ENCODE assay signal across 20 cellular contexts in the genomic region with DNA sequence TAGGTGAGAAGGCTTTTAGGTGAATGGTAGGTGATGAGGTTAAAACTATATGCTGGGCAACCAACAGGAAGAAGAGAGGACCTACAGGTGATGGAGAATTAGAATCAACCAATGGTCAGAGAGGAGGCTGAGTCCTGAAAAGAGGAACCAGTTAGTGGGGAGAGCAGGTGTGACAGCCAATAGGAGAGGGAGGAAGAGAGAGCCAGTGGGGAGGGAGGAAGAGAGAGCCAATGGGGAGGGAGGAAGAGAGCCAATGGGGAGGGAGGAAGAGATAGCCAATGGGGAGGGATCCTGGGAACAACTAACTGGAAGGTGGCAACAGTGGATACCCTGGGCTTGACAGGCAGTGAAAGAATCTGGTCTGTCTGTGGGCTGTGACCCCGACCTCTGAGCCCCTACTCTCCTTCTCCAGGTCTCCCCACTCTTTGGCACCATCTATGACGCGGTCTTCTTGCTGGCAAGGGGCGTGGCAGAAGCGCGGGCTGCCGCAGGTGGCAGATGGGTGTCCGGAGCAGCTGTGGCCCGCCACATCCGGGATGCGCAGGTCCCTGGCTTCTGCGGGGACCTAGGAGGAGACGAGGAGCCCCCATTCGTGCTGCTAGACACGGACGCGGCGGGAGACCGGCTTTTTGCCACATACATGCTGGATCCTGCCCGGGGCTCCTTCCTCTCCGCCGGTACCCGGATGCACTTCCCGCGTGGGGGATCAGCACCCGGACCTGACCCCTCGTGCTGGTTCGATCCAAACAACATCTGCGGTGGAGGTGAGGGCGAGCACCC. TPM values are rescaled to one million over a fixed set of nuclear protein-coding genes. Genes with fewer than 3 reads are reported as not detected.
DNase-seq lines count a peak whose midpoint lies in the region; ATAC-seq, FAIRE-seq and TF ChIP-seq lines count a peak whose summit lies in the region.
"Had no signal": no experiment of that assay in that cellular context is flagged by ENCODE, and none has a peak within 500 bp of the region (broad histone marks: within the 10 kb centered on the region; RNA-seq: fewer than 3 reads in every experiment).

No MANE protein-coding gene starts in this region.

- RAD21 ChIA-PET in GM12878 (lab: Charles Lee; ENCODE audit: unreplicated experiment): interaction anchor here (0.6 kb wide), 1 partner anchor 16 kb away, joined by 3 read pairs; no protein-coding TSS in a partner anchor

- no peaks in the 10 kb centered on the region for H3K9me3 ChIP-seq in Loucy (ENCODE audit: insufficient read depth, low read depth, low read length)
- H3K9me3 ChIP-seq in GM12878 (replicated peaks; ENCODE audit: control insufficient read depth, insufficient read depth, low read length): no peaks in the 10 kb centered on the region
- H3K9me3 ChIP-seq: ovary had no signal

- 0 out of 2 replicates have a peak overlapping the region, but pooled peaks have one; percentile 32 for H2AFZ ChIP-seq in Loucy (ENCODE audit: low read length)
- H2AFZ ChIP-seq in GM12878 (ENCODE audit: control insufficient read depth, low read depth, low read length): no peak overlapping the region

- SMC1A ChIA-PET in GM12878 (lab: Charles Lee; ENCODE audit: uncharacterized antibody, unreplicated experiment): no interaction called here

- no peak overlapping the region for H3K27ac ChIP-seq in GM12878 (ENCODE audit: control insufficient read depth, insufficient read depth)
- H3K27ac ChIP-seq: ovary had no signal

- in situ Hi-C loops in GM12878 (cut with MboI): no loop called here

- H3K79me2 ChIP-seq in Loucy (ENCODE audit: insufficient read depth, low read length): no peaks in the 10 kb centered on the region
- H3K79me2 ChIP-seq in GM12878 (ENCODE audit: control insufficient read depth, insufficient read depth, low read length): no peaks in the 10 kb centered on the region

- no peak overlapping the region for H3K4me3 Mint-ChIP-seq in activated CD4-positive, alpha-beta T cell treated with anti-CD3 and anti-CD28 coated beads for 36 hours
- no peak overlapping the region for H3K4me3 Mint-ChIP-seq in activated CD4-positive, alpha-beta T cell treated with anti-CD3 and anti-CD28 coated beads, Interleukin-2, amount 10 ng/mL, durations not matched to agents 24 days and 14 days
- H3K4me3 Mint-ChIP-seq in stimulated activated naive B cell treated with anti-CD40 and anti-IgM and Interleukin-4, amounts not matched to agents 10 μg/mL and 1 μg/mL and 100 μg/mL, for 72 hours: no peak overlapping the region
- no peak overlapping the region for H3K4me3 Mint-ChIP-seq in progenitor cell of endocrine pancreas (ENCODE audit: low read depth)
- H3K4me3 Mint-ChIP-seq: brain had no signal

- H3K4me3 ChIP-seq in Loucy (ENCODE audit: low read length, poor library complexity, severe bottlenecking) (no peak overlapping the region), GM12878 (no peak overlapping the region)
- H3K4me3 ChIP-seq: ovary had no signal

- BruUV-seq in GM12878 (replicated peaks; lab: Mats Ljungman, UMichigan): no TSS peak

- no peaks in the 10 kb centered on the region for H3F3A ChIP-seq in Loucy (ENCODE audit: low read depth)

- TF ChIP-seq POLR2A in GM12878 (IDR thresholded peaks at IDR 0.05; ENCODE audit: low read depth, low read length): no peak

- peaks cover 6% of the 10 kb centered on the region for H3K4me1 Mint-ChIP-seq in activated CD4-positive, alpha-beta T cell treated with anti-CD3 and anti-CD28 coated beads for 36 hours
- peaks cover 5% of the 10 kb centered on the region for H3K4me1 Mint-ChIP-seq in activated CD4-positive, alpha-beta T cell treated with anti-CD3 and anti-CD28 coated beads, Interleukin-2, amount 10 ng/mL, durations not matched to agents 24 days and 14 days
- H3K4me1 Mint-ChIP-seq in stimulated activated naive B cell treated with anti-CD40 and anti-IgM and Interleukin-4, amounts not matched to agents 10 μg/mL and 1 μg/mL and 100 μg/mL, for 72 hours: peaks cover 11% of the 10 kb centered on the region in 2 donors
- H3K4me1 Mint-ChIP-seq in progenitor cell of endocrine pancreas (ENCODE audit: low read depth): no peaks in the 10 kb centered on the region

- H4K20me1 ChIP-seq in Loucy (ENCODE audit: insufficient read depth, low read length, poor library complexity, severe bottlenecking): no peaks in the 10 kb centered on the region
- H4K20me1 ChIP-seq in GM12878 (ENCODE audit: control insufficient read depth, insufficient read depth): no peaks in the 10 kb centered on the region

- no peaks in the 10 kb centered on the region for H3K9me2 ChIP-seq in Loucy (replicated peaks; ENCODE audit: low read depth, low read length)

- TF ChIP-seq RAD21 in GM12878 (IDR thresholded peaks at IDR 0.05; ENCODE audit: insufficient read depth, low read depth, low read length): no peak

- ATAC-seq in activated CD4-positive, alpha-beta T cell treated with anti-CD3 and anti-CD28 coated beads for 36 hours: peak; percentile 85
- ATAC-seq in GM12878: peak; percentile 61
- ATAC-seq in stimulated activated naive B cell treated with anti-CD40 and anti-IgM and Interleukin-4, amounts not matched to agents 10 μg/mL and 1 μg/mL and 100 μg/mL, for 72 hours (replicated peaks): peak; percentile 57 to 67
- ATAC-seq: Right ventricle myocardium inferior had no signal

- H3K4me1 ChIP-seq in Loucy (ENCODE audit: insufficient read depth, low read length, poor library complexity, severe bottlenecking) (no peaks in the 10 kb centered on the region), GM12878 (ENCODE audit: control insufficient read depth, insufficient read depth, low read length) (peaks cover 6% of the 10 kb centered on the region)

- H3K27ac Mint-ChIP-seq in activated CD4-positive, alpha-beta T cell treated with anti-CD3 and anti-CD28 coated beads for 36 hours: no peak overlapping the region
- no peak overlapping the region for H3K27ac Mint-ChIP-seq in activated CD4-positive, alpha-beta T cell treated with anti-CD3 and anti-CD28 coated beads, Interleukin-2, amount 10 ng/mL, durations not matched to agents 24 days and 14 days
- no peak overlapping the region for H3K27ac Mint-ChIP-seq in stimulated activated naive B cell treated with anti-CD40 and anti-IgM and Interleukin-4, amounts not matched to agents 10 μg/mL and 1 μg/mL and 100 μg/mL, for 72 hours
- H3K27ac Mint-ChIP-seq in progenitor cell of endocrine pancreas: no peak overlapping the region
- H3K27ac Mint-ChIP-seq: brain had no signal

- intact Hi-C loops in activated CD4-positive, alpha-beta T cell treated with anti-CD3 and anti-CD28 coated beads for 36 hours (cut with DNase I, micrococcal nuclease): no loop called here
- intact Hi-C loops in activated CD4-positive, alpha-beta T cell treated with anti-CD3 and anti-CD28 coated beads, Interleukin-2, amount 10 ng/mL, durations not matched to agents 24 days and 14 days (cut with micrococcal nuclease): no loop called here
- intact Hi-C loops in GM12878 (cut with micrococcal nuclease; ENCODE audit: unreplicated experiment) (no loop called here), cardiac septum (cut with DNase I) (no loop called here)

- no peaks in the 10 kb centered on the region for H3K9me3 Mint-ChIP-seq in activated CD4-positive, alpha-beta T cell treated with anti-CD3 and anti-CD28 coated beads for 36 hours (ENCODE audit: low read depth)
- H3K9me3 Mint-ChIP-seq in activated CD4-positive, alpha-beta T cell treated with anti-CD3 and anti-CD28 coated beads, Interleukin-2, amount 10 ng/mL, durations not matched to agents 24 days and 14 days: no peaks in the 10 kb centered on the region
- peaks cover 4% of the 10 kb centered on the region in 2 donors for H3K9me3 Mint-ChIP-seq in stimulated activated naive B cell treated with anti-CD40 and anti-IgM and Interleukin-4, amounts not matched to agents 10 μg/mL and 1 μg/mL and 100 μg/mL, for 72 hours
- no peaks in the 10 kb centered on the region for H3K9me3 Mint-ChIP-seq in progenitor cell of endocrine pancreas (ENCODE audit: low read depth)

- CTCF ChIA-PET in activated CD4-positive, alpha-beta T cell treated with anti-CD3 and anti-CD28 coated beads for 36 hours (lab: Charles Lee): interaction anchor here (0.6 to 1.2 kb wide), 3 partner anchors 16 to 183 kb away, joined by 3 to 4 read pairs (median 3); no protein-coding TSS in a partner anchor
- CTCF ChIA-PET in GM12878 (lab: Yijun Ruan, JAX): interaction anchor here (0.6 to 1.1 kb wide), 2 partner anchors 143 to 650 kb away, joined by 3 read pairs; no protein-coding TSS in a partner anchor

- no peak overlapping the region for H3K9ac ChIP-seq in Loucy (ENCODE audit: low read depth, low read length, poor library complexity, severe bottlenecking)
- no peak overlapping the region for H3K9ac ChIP-seq in GM12878 (ENCODE audit: control insufficient read depth, insufficient read depth, low read length)

- DNase-seq in activated CD4-positive, alpha-beta T cell treated with anti-CD3 and anti-CD28 coated beads for 36 hours: no peak
- no peak for DNase-seq in activated CD4-positive, alpha-beta T cell treated with anti-CD3 and anti-CD28 coated beads, Interleukin-2, amount 10 ng/mL, durations not matched to agents 24 days and 14 days
- no peak for DNase-seq in GM12878 (ENCODE audit: low read depth, low spot score)
- DNase-seq in stimulated activated naive B cell treated with anti-CD40 and anti-IgM and Interleukin-4, amounts not matched to agents 10 μg/mL and 1 μg/mL and 100 μg/mL, for 72 hours: no peak
- DNase-seq in stimulated activated naive CD4-positive, alpha-beta T cell (lab: John Stamatoyannopoulos, UW): no peak
- DNase-seq in progenitor cell of endocrine pancreas (ENCODE audit: low spot score, unreplicated experiment): no peak
- no peak for DNase-seq in cardiac septum (ENCODE audit: low spot score)
- DNase-seq: activated CD4-positive, alpha-beta T cell treated with anti-CD3 and anti-CD28 coated beads, Interleukin-2, amount 50 U/mL, for 4 hours; activated effector memory CD4-positive, alpha-beta T cell treated with anti-CD3 and anti-CD28 coated beads, Interleukin-2, amount 50 U/mL, for 16 hours; effector memory CD4-positive, alpha-beta T cell; foreskin melanocyte; NCI-H1105 treated with DMSO at 0.1 percent for 48 hours; ovary; T-helper 9 cell had no signal

- 76% methylated on average over 30 of the region's 30 CpGs for WGBS in GM12878 (ENCODE audit: insufficient coverage, insufficient replicate concordance, low lambda C conversion rate, missing lambda C conversion rate)

- peaks cover 24% of the 10 kb centered on the region for H3K27me3 Mint-ChIP-seq in activated CD4-positive, alpha-beta T cell treated with anti-CD3 and anti-CD28 coated beads for 36 hours
- peaks cover 31% of the 10 kb centered on the region for H3K27me3 Mint-ChIP-seq in activated CD4-positive, alpha-beta T cell treated with anti-CD3 and anti-CD28 coated beads, Interleukin-2, amount 10 ng/mL, durations not matched to agents 24 days and 14 days
- peaks cover 38 to 49% of the 10 kb centered on the region in 2 donors for H3K27me3 Mint-ChIP-seq in stimulated activated naive B cell treated with anti-CD40 and anti-IgM and Interleukin-4, amounts not matched to agents 10 μg/mL and 1 μg/mL and 100 μg/mL, for 72 hours
- H3K27me3 Mint-ChIP-seq in progenitor cell of endocrine pancreas: peaks cover 67% of the 10 kb centered on the region

- H3K36me3 ChIP-seq in Loucy (ENCODE audit: insufficient read depth, low read length): no peaks in the 10 kb centered on the region
- H3K36me3 ChIP-seq in GM12878 (ENCODE audit: control insufficient read depth in 2 of 2, insufficient read depth in 2 of 2, low read length in 1 of 2): no peaks in the 10 kb centered on the region
- H3K36me3 ChIP-seq: ovary had no signal

- H3K36me3 Mint-ChIP-seq in activated CD4-positive, alpha-beta T cell treated with anti-CD3 and anti-CD28 coated beads for 36 hours (ENCODE audit: low read depth): no peaks in the 10 kb centered on the region
- H3K36me3 Mint-ChIP-seq in activated CD4-positive, alpha-beta T cell treated with anti-CD3 and anti-CD28 coated beads, Interleukin-2, amount 10 ng/mL, durations not matched to agents 24 days and 14 days (ENCODE audit: low read depth): no peaks in the 10 kb centered on the region
- peaks cover 0 to 3% of the 10 kb centered on the region in 2 donors for H3K36me3 Mint-ChIP-seq in stimulated activated naive B cell treated with anti-CD40 and anti-IgM and Interleukin-4, amounts not matched to agents 10 μg/mL and 1 μg/mL and 100 μg/mL, for 72 hours
- no peaks in the 10 kb centered on the region for H3K36me3 Mint-ChIP-seq in progenitor cell of endocrine pancreas (ENCODE audit: insufficient read depth)
- H3K36me3 Mint-ChIP-seq: brain had no signal

- FAIRE-seq in GM12878 (lab: Jason Lieb, UNC): no peak
- FAIRE-seq: D721Med had no signal

- POLR2A ChIA-PET in activated CD4-positive, alpha-beta T cell treated with anti-CD3 and anti-CD28 coated beads for 36 hours (lab: Charles Lee): no interaction called here
- POLR2A ChIA-PET in GM12878 (lab: Charles Lee): no interaction called here

- TF ChIP-seq CTCF in Loucy (conservative IDR thresholded peaks at IDR 0.05; ENCODE audit: low read length): no peak
- no peak for TF ChIP-seq CTCF in GM12878 (IDR thresholded peaks at IDR 0.05 in 2 of 3, conservative IDR thresholded peaks at IDR 0.05 in 1 of 3; ENCODE audit: control insufficient read depth in 2 of 3, extremely low read depth in 1 of 3, insufficient read depth in 1 of 3, low read depth in 3 of 3, low read length in 3 of 3)
- TF ChIP-seq CTCF in progenitor cell of endocrine pancreas (IDR thresholded peaks at IDR 0.05; ENCODE audit: unreplicated experiment): no peak

- no peaks in the 10 kb centered on the region for H3K27me3 ChIP-seq in Loucy (ENCODE audit: insufficient read depth, low read length, poor library complexity, severe bottlenecking)
- H3K27me3 ChIP-seq in GM12878 (replicated peaks in 1 of 2; ENCODE audit: control insufficient read depth in 2 of 2, insufficient read depth in 2 of 2, low read length in 1 of 2): peaks cover 3 to 5% of the 10 kb centered on the region in 2 experiments
- H3K27me3 ChIP-seq: ovary had no signal

- no peak overlapping the region for H3K4me2 ChIP-seq in Loucy (ENCODE audit: low read depth, low read length, poor library complexity, severe bottlenecking)
- H3K4me2 ChIP-seq in GM12878 (ENCODE audit: control insufficient read depth, insufficient read depth): no peak overlapping the region

- no peak for TF ChIP-seq EP300 in GM12878 (IDR thresholded peaks at IDR 0.05; ENCODE audit: borderline replicate concordance in 1 of 2, control insufficient read depth in 1 of 2, low read depth in 2 of 2, low read length in 2 of 2)

RNA-seq across cellular contexts. Expression of gene GUCY2D, which starts 3.7 kb away (rescaled TPM):
- not detected for total RNA-seq in activated CD4-positive, alpha-beta T cell treated with anti-CD3 and anti-CD28 coated beads for 36 hours
- not detected in 2 replicates for total RNA-seq in activated CD4-positive, alpha-beta T cell treated with anti-CD3 and anti-CD28 coated beads, Interleukin-2, amount 10 ng/mL, durations not matched to agents 24 days and 14 days
- not detected in 2 replicates for total RNA-seq in GM12878 (2013; cell fraction: nucleolus; rRNA removed)
- total RNA-seq in GM12878 (2014; rRNA removed) (not detected in 2 replicates), GM12878 (2014; rRNA removed; fragmentation: Illumina TruSeq; extraction: Trizol) (not detected in 2 replicates), GM12878 (2021) (not detected in 2 replicates), progenitor cell of endocrine pancreas (not detected in 2 replicates), cardiac septum (not detected)
- not detected for polyA plus RNA-seq in GM12878 (2011; ENCODE audit: low read depth)
- polyA plus RNA-seq in GM12878 (2011; rRNA removed) (not detected in 2 replicates), GM12878 (2014; fragmentation: Illumina TruSeq; extraction: Trizol) (not detected in 2 replicates), GM12878 (2014; fragmentation: Nextera tagmentation; extraction: Ambion mirVana) (not detected), GM12878 (2014; rRNA removed) (not detected in 2 replicates), GM12878 (2016; fragmentation: Nextera tagmentation; extraction: Ambion mirVana) (not detected)
- not detected in 2 replicates for polyA plus RNA-seq in GM12878 (2011; cell fraction: cytosol; rRNA removed)
- not detected in 2 replicates for polyA plus RNA-seq in GM12878 (2011; cell fraction: nucleus; rRNA removed)
- not detected in 2 replicates for polyA plus RNA-seq in GM12878 (2012)
- polyA minus RNA-seq in GM12878 (2011; rRNA and poly(A)+ RNA removed): not detected in 2 replicates
- not detected in 2 replicates for polyA minus RNA-seq in GM12878 (2011; cell fraction: cytosol; rRNA and poly(A)+ RNA removed)
- polyA minus RNA-seq in GM12878 (2011; cell fraction: nucleus; rRNA and poly(A)+ RNA removed): not detected in 2 replicates
- total RNA-seq: HT1080 had no signal

RNA-seq across cellular contexts. Expression of gene ALOX15B, which starts 32.7 kb away (rescaled TPM):
- total RNA-seq in activated CD4-positive, alpha-beta T cell treated with anti-CD3 and anti-CD28 coated beads for 36 hours: under 1 TPM; 0.09 to 0.18 TPM
- total RNA-seq in activated CD4-positive, alpha-beta T cell treated with anti-CD3 and anti-CD28 coated beads, Interleukin-2, amount 10 ng/mL, durations not matched to agents 24 days and 14 days: not detected in 2 replicates
- total RNA-seq in GM12878 (2013; cell fraction: nucleolus; rRNA removed): not detected in 2 replicates
- total RNA-seq in GM12878 (2014; rRNA removed) (not detected in 2 replicates), GM12878 (2014; rRNA removed; fragmentation: Illumina TruSeq; extraction: Trizol) (not detected in 2 replicates), GM12878 (2021) (not detected in 2 replicates), progenitor cell of endocrine pancreas (not detected in 2 replicates), cardiac septum (not detected)
- not detected for polyA plus RNA-seq in GM12878 (2011; ENCODE audit: low read depth)
- polyA plus RNA-seq in GM12878 (2011; rRNA removed) (not detected in 2 replicates), GM12878 (2014; fragmentation: Illumina TruSeq; extraction: Trizol) (0.01 TPM in 1 of 2 replicates, not detected in the other), GM12878 (2014; fragmentation: Nextera tagmentation; extraction: Ambion mirVana) (not detected), GM12878 (2014; rRNA removed) (not detected in 2 replicates), GM12878 (2016; fragmentation: Nextera tagmentation; extraction: Ambion mirVana) (not detected)
- polyA plus RNA-seq in GM12878 (2011; cell fraction: cytosol; rRNA removed): 0.07 TPM in 1 of 2 replicates, not detected in the other
- polyA plus RNA-seq in GM12878 (2011; cell fraction: nucleus; rRNA removed): 0.06 TPM in 1 of 2 replicates, not detected in the other
- 0.04 TPM in 1 of 2 replicates, not detected in the other for polyA plus RNA-seq in GM12878 (2012)
- 0.15 TPM in 1 of 2 replicates, not detected in the other for polyA minus RNA-seq in GM12878 (2011; rRNA and poly(A)+ RNA removed)
- polyA minus RNA-seq in GM12878 (2011; cell fraction: cytosol; rRNA and poly(A)+ RNA removed): not detected in 2 replicates
- polyA minus RNA-seq in GM12878 (2011; cell fraction: nucleus; rRNA and poly(A)+ RNA removed): not detected in 2 replicates
- total RNA-seq: HT1080, temporal lobe had no signal
